ENCODE assay signal across 8 cellular contexts in the genomic region with DNA sequence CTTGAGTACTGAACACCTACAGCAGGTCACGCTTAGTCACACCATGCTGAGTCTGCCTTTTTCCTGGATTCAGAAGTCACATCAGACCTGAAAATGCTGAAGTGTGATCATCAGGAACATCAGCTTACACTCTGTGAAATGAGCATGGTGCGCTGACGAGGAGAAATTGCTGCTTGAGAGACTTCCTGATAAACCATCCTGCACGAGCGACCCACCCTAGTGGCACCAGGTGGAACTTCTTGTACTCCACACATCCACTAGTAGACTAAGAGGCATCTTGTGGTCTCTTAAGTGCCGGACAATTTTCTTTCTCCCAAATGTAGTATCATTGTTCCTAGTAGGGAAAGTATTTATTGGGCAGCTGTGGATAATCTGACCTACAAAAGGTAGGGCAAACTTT. TPM values are rescaled to one million over a fixed set of nuclear protein-coding genes. Genes with fewer than 3 reads are reported as not detected.
DNase-seq lines count a peak whose midpoint lies in the region; ATAC-seq and TF ChIP-seq lines count a peak whose summit lies in the region.

No MANE protein-coding gene starts in this region.

- no peaks in the 10 kb centered on the region for H3K27me3 ChIP-seq in lower lobe of right lung (ENCODE audit: low read depth)

- peak; percentile 31 for TF ChIP-seq CTCF in lower lobe of right lung (IDR thresholded peaks at IDR 0.05)

- H3K4me3 ChIP-seq in lower lobe of right lung: no peak overlapping the region

- H3K27ac ChIP-seq in lower lobe of right lung: no peak overlapping the region

- DNase-seq in NCI-H2196 (lab: John Stamatoyannopoulos, UW; ENCODE audit: unreplicated experiment) (peak; percentile 0), NCI-H2196 treated with DMSO at 0.1 percent for 48 hours (lab: John Stamatoyannopoulos, UW; ENCODE audit: unreplicated experiment) (no peak), HT-29 (ENCODE audit: low spot score) (peak; percentile 39), amniotic epithelial cell (ENCODE audit: low read depth) (peak; percentile 29), lower lobe of right lung (no peak), AML-193 (lab: John Stamatoyannopoulos, UW) (no peak)

- peak; percentile 25 to 27 for ATAC-seq in lower lobe of right lung
- no peak for ATAC-seq in HG02588 (IDR thresholded peaks at IDR 0.05; ENCODE audit: unreplicated experiment)
- no peak for ATAC-seq in GM21717 (IDR thresholded peaks at IDR 0.05; ENCODE audit: unreplicated experiment)

- H3K4me1 ChIP-seq in lower lobe of right lung: peaks cover 8% of the 10 kb centered on the region

- H3K9me3 ChIP-seq in lower lobe of right lung: no peaks in the 10 kb centered on the region

- H3K36me3 ChIP-seq in lower lobe of right lung: peaks cover 75% of the 10 kb centered on the region

- intact Hi-C loops in lower lobe of right lung (cut with DNase I): loop anchor here (10.0 kb wide), 1 partner anchor 180 kb away; no protein-coding TSS in a partner anchor

RNA-seq across cellular contexts. Expression of gene MRLN, which starts 51.8 kb away (rescaled TPM):
- not detected in 2 replicates for total RNA-seq in HT-29 (2014; rRNA removed; shearing (Covaris generic))
- not detected for total RNA-seq in lower lobe of right lung

Comparison
In these comparisons a context has a peak if more than half of its experiments do, and no peak if none do; other contexts are left out.
1. DNase-seq: peak in NCI-H2196 (single experiment), HT-29 (single experiment) and amniotic epithelial cell (single experiment); none in NCI-H2196 treated with DMSO at 0.1 percent for 48 hours (single experiment), lower lobe of right lung (single experiment) and AML-193 (0 of 2).
2. ATAC-seq: peak in lower lobe of right lung (2 of 2); none in HG02588 (single experiment) and GM21717 (single experiment).